Comparison of ENCODE assay signal across 8 cellular contexts in genomic region chrX:41085105-41085882, GRCh38. TPM values are rescaled to one million over a fixed set of nuclear protein-coding genes. Genes with fewer than 3 reads are reported as not detected.
DNase-seq lines count a peak whose midpoint lies in the region; TF ChIP-seq lines count a peak whose summit lies in the region.

Gene USP9X, plus strand, starts transcription at chrX:41085445. Its CDS starts 38,184 bp downstream, at chrX:41123629.

- TF ChIP-seq CTCF in neutrophil (IDR thresholded peaks at IDR 0.05) (no peak), subcutaneous adipose tissue (IDR thresholded peaks at IDR 0.05; ENCODE audit: low read depth) (no peak)

- H3K9me3 ChIP-seq in SJSA1 (replicated peaks) (no peaks in the 10 kb centered on the region), neutrophil (no peaks in the 10 kb centered on the region)

- peaks cover 7% of the 10 kb centered on the region; the same call in 1 of the 2 replicates for H3K4me1 ChIP-seq in SJSA1 (replicated peaks)
- peaks cover 37 to 52% of the 10 kb centered on the region in 2 experiments for H3K4me1 ChIP-seq in neutrophil (ENCODE audit: control insufficient read depth in 1 of 2, insufficient read depth in 1 of 2, low read depth in 1 of 2, low read length in 1 of 2)

- H3K4me3 ChIP-seq in SJSA1 (peak within 1 kb of the TSS; percentile 83), neutrophil (ENCODE audit: low read depth in 1 of 2, low read length in 1 of 2) (peak within 1 kb of the TSS; percentile 73 to 79)

- DNase-seq in ELR (ENCODE audit: low read depth) (peak; percentile 82), H4 (ENCODE audit: low spot score) (peak; percentile 72), LoVo (ENCODE audit: low spot score) (peak; percentile 75), SJSA1 (ENCODE audit: low read depth in 1 of 2, low spot score in 2 of 2) (peak; percentile 80 to 88), foreskin melanocyte (peak; percentile 64)
- DNase-seq in activated naive CD4-positive, alpha-beta T cell (lab: John Stamatoyannopoulos, UW), result peak; percentile 54 to 89 (median 78)

- H3K27me3 ChIP-seq in SJSA1 (replicated peaks) (no peaks in the 10 kb centered on the region), neutrophil (no peaks in the 10 kb centered on the region)

- peak within 1 kb of the TSS; percentile 100 for H3K27ac ChIP-seq in SJSA1
- peak within 1 kb of the TSS; percentile 100 for H3K27ac ChIP-seq in neutrophil

- H3K36me3 ChIP-seq in SJSA1, result peaks cover 9% of the 10 kb centered on the region; the same call in 1 of the 2 replicates
- no peaks in the 10 kb centered on the region for H3K36me3 ChIP-seq in neutrophil

RNA-seq across cellular contexts. Expression of gene USP9X, which starts in this region (rescaled TPM):
- total RNA-seq in H4 (2014; rRNA removed; shearing (Covaris generic)), result 32.1 and 43.5 TPM in 2 replicates
- total RNA-seq in SJSA1 (2014; rRNA removed; shearing (Covaris generic)), result 37.1 and 51.8 TPM in 2 replicates
- total RNA-seq in subcutaneous adipose tissue, result 100 to 1,000 TPM in 3 of 4 donors, 10 to 100 TPM in 1; 76.5 to 146 (median 122) TPM

Comparison
In these comparisons a context has a peak if more than half of its experiments do, and no peak if none do; other contexts are left out.
1. Peak in every context shown above with its lines: DNase-seq, H3K4me3 ChIP-seq and H3K27ac ChIP-seq.